In genomic region chr16:49623501-49624266, GRCh38 we compare ENCODE assay signal across 1 cellular context.
TF ChIP-seq lines count a peak whose summit lies in the region.

No MANE protein-coding gene starts in this region.

TF ChIP-seq in K562, 482 proteins besides CTCF, POLR2A, EP300 and RAD21 (continued from another document):
- TF ChIP-seq POLR2AphosphoS5 (IDR thresholded peaks at IDR 0.05; ENCODE audit: control insufficient read depth, insufficient read depth, low read depth, low read length) = no peak
- TF ChIP-seq MYNN (IDR thresholded peaks at IDR 0.05) = no peak
- no peak for TF ChIP-seq MYNN (CRISPR knock-in tag; IDR thresholded peaks at IDR 0.05)
- TF ChIP-seq, protein P1, sequence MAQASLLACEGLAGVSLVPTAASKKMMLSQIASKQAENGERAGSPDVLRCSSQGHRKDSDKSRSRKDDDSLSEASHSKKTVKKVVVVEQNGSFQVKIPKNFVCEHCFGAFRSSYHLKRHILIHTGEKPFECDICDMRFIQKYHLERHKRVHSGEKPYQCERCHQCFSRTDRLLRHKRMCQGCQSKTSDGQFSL (CRISPR knock-in tag; IDR thresholded peaks at IDR 0.05) = no peak
- TF ChIP-seq, protein P1 (tag; IDR thresholded peaks at IDR 0.05) = no peak
- TF ChIP-seq, protein P2, sequence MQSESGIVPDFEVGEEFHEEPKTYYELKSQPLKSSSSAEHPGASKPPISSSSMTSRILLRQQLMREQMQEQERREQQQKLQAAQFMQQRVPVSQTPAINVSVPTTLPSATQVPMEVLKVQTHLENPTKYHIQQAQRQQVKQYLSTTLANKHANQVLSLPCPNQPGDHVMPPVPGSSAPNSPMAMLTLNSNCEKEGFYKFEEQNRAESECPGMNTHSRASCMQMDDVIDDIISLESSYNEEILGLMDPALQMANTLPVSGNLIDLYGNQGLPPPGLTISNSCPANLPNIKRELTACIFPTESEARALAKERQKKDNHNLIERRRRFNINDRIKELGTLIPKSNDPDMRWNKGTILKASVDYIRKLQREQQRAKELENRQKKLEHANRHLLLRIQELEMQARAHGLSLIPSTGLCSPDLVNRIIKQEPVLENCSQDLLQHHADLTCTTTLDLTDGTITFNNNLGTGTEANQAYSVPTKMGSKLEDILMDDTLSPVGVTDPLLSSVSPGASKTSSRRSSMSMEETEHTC (IDR thresholded peaks at IDR 0.05) = no peak
- TF ChIP-seq ZNF316 (IDR thresholded peaks at IDR 0.05) = peak; percentile 69
- TF ChIP-seq SREBF2 (CRISPR knock-in tag; IDR thresholded peaks at IDR 0.05) = no peak
- TF ChIP-seq NR3C1 (CRISPR knock-in tag; IDR thresholded peaks at IDR 0.05) = no peak
- TF ChIP-seq, protein P3, sequence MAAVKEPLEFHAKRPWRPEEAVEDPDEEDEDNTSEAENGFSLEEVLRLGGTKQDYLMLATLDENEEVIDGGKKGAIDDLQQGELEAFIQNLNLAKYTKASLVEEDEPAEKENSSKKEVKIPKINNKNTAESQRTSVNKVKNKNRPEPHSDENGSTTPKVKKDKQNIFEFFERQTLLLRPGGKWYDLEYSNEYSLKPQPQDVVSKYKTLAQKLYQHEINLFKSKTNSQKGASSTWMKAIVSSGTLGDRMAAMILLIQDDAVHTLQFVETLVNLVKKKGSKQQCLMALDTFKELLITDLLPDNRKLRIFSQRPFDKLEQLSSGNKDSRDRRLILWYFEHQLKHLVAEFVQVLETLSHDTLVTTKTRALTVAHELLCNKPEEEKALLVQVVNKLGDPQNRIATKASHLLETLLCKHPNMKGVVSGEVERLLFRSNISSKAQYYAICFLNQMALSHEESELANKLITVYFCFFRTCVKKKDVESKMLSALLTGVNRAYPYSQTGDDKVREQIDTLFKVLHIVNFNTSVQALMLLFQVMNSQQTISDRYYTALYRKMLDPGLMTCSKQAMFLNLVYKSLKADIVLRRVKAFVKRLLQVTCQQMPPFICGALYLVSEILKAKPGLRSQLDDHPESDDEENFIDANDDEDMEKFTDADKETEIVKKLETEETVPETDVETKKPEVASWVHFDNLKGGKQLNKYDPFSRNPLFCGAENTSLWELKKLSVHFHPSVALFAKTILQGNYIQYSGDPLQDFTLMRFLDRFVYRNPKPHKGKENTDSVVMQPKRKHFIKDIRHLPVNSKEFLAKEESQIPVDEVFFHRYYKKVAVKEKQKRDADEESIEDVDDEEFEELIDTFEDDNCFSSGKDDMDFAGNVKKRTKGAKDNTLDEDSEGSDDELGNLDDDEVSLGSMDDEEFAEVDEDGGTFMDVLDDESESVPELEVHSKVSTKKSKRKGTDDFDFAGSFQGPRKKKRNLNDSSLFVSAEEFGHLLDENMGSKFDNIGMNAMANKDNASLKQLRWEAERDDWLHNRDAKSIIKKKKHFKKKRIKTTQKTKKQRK (IDR thresholded peaks at IDR 0.05; ENCODE audit: borderline replicate concordance, low read depth, low read length) = no peak
- no peak for TF ChIP-seq ZNF766 (CRISPR knock-in tag; conservative IDR thresholded peaks at IDR 0.05)
- no peak for TF ChIP-seq NELFE (IDR thresholded peaks at IDR 0.05; ENCODE audit: insufficient read depth, insufficient read length)
- TF ChIP-seq MAFF (IDR thresholded peaks at IDR 0.05; ENCODE audit: low read length) = peak; percentile 5; the same call in 1 of the 2 replicates
- TF ChIP-seq, protein P4, sequence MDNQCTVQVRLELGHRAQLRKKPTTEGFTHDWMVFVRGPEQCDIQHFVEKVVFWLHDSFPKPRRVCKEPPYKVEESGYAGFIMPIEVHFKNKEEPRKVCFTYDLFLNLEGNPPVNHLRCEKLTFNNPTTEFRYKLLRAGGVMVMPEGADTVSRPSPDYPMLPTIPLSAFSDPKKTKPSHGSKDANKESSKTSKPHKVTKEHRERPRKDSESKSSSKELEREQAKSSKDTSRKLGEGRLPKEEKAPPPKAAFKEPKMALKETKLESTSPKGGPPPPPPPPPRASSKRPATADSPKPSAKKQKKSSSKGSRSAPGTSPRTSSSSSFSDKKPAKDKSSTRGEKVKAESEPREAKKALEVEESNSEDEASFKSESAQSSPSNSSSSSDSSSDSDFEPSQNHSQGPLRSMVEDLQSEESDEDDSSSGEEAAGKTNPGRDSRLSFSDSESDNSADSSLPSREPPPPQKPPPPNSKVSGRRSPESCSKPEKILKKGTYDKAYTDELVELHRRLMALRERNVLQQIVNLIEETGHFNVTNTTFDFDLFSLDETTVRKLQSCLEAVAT (IDR thresholded peaks at IDR 0.05) = no peak
- TF ChIP-seq MAFK (IDR thresholded peaks at IDR 0.05; ENCODE audit: low read length) = 0 out of 2 replicates have a peak, but pooled peaks have one; percentile 9
- TF ChIP-seq MAFG (tag; conservative IDR thresholded peaks at IDR 0.05) = peak; percentile 51
- no peak for TF ChIP-seq ZNF77 (CRISPR knock-in tag; IDR thresholded peaks at IDR 0.05)
